In the genomic region with DNA sequence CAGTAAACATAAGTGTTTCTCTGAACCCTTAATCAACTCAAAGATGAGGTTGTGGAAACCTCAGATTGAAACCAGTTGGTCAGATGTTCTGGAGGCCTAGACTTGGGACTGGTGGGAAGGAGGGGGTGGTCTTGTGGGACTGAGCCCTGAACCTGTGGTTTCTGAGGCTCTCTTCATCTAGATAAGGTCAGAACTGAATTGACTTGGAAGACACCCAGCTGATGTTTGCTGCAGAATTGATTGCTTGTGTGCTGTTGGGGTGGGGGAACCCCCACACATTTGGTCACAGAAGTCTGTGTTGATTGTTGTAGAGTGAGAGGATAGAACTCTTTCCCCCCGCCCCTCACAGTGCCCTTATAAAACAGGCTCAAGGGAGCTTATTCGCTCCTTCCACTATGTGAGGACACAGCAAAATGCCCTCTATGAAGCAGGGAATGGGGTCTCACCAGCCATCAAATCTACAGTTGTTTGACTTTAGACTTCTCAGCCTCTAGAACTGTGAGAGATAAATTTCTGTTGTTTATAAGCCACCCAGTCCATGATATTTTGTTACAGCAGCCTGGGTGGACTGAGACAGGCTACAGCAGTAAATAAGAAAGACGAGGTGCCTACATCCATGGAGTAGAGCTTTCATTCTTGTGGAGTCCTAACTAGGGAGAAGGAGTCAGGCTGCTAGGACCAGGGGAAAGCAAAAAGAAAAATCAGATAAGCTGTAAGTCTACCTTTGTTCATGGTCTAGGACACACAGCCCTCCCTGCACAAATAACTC, we compare ENCODE assay signal across 15 cellular contexts.
A peak's percentile ranks its signal among the peaks of the same experiment; 100 is the strongest.
DNase-seq lines count a peak whose midpoint lies in the region; ATAC-seq lines count a peak whose summit lies in the region.
"Had no signal": no experiment of that assay in that cellular context is flagged by ENCODE, and none has a peak within 500 bp of the region (broad histone marks: within the 10 kb centered on the region; RNA-seq: fewer than 3 reads in every experiment).

No MANE protein-coding gene starts in this region.

- no peaks in the 10 kb centered on the region for H3K36me3 Mint-ChIP-seq in T-helper 2 cell treated with Interferon-gamma antibody and Interleukin-4, amounts not matched to agents 5 μg/mL and 100 μg/mL, for 36 hours (ENCODE audit: low read depth)

- no peak overlapping the region for H3K27ac Mint-ChIP-seq in T-helper 2 cell treated with Interferon-gamma antibody and Interleukin-4, amounts not matched to agents 5 μg/mL and 100 μg/mL, for 36 hours
- H3K27ac Mint-ChIP-seq: endodermal cell had no signal

- no peak overlapping the region for H3K4me3 Mint-ChIP-seq in T-helper 2 cell treated with Interferon-gamma antibody and Interleukin-4, amounts not matched to agents 5 μg/mL and 100 μg/mL, for 36 hours
- H3K4me3 Mint-ChIP-seq: endodermal cell had no signal

- peaks cover 31% of the 10 kb centered on the region for H3K27me3 Mint-ChIP-seq in T-helper 2 cell treated with Interferon-gamma antibody and Interleukin-4, amounts not matched to agents 5 μg/mL and 100 μg/mL, for 36 hours (ENCODE audit: low read depth)

- DNase-seq in activated CD4-positive, CD25-positive, alpha-beta regulatory T cell (lab: John Stamatoyannopoulos, UW) = no peak
- peak; percentile 76 for DNase-seq in T-helper 2 cell treated with Interferon-gamma antibody and Interleukin-4, amounts not matched to agents 5 μg/mL and 100 μg/mL, for 36 hours (ENCODE audit: low spot score)
- peak; percentile 21 to 22 for DNase-seq in stimulated activated CD4-positive, alpha-beta T cell treated with anti-CD3 and anti-CD28 coated beads, Interleukin-2, amount 100 ng/mL, for 24 hours
- DNase-seq in 8988T = no peak
- DNase-seq: endodermal cell, GF-D8, GM23248, IMR-90, NCI-H1436, NCI-H510A treated with DMSO at 0.1 percent for 48 hours, transverse colon had no signal

- peak; percentile 25 to 32 for ATAC-seq in activated CD4-positive, CD25-positive, alpha-beta regulatory T cell treated with anti-CD3 and anti-CD28 coated beads, Interleukin-2, amount 50 U/mL, for 24 hours
- peak; percentile 57 for ATAC-seq in GM21360 (IDR thresholded peaks at IDR 0.05; ENCODE audit: unreplicated experiment)
- no peak for ATAC-seq in GM21825 (IDR thresholded peaks at IDR 0.05; ENCODE audit: unreplicated experiment)
- no peak for ATAC-seq in HG03457 (IDR thresholded peaks at IDR 0.05; ENCODE audit: unreplicated experiment)

- no peaks in the 10 kb centered on the region for H3K9me3 Mint-ChIP-seq in T-helper 2 cell treated with Interferon-gamma antibody and Interleukin-4, amounts not matched to agents 5 μg/mL and 100 μg/mL, for 36 hours

- H3K4me1 Mint-ChIP-seq in T-helper 2 cell treated with Interferon-gamma antibody and Interleukin-4, amounts not matched to agents 5 μg/mL and 100 μg/mL, for 36 hours (ENCODE audit: low read depth) = peaks cover 13% of the 10 kb centered on the region

Comparison
In these comparisons a context has a peak if more than half of its experiments do, and no peak if none do; other contexts are left out.
1. ATAC-seq: peak in activated CD4-positive, CD25-positive, alpha-beta regulatory T cell treated with anti-CD3 and anti-CD28 coated beads, Interleukin-2, amount 50 U/mL, for 24 hours (2 of 2) and GM21360 (single experiment); none in GM21825 (single experiment) and HG03457 (single experiment).
2. DNase-seq: peak in T-helper 2 cell treated with Interferon-gamma antibody and Interleukin-4, amounts not matched to agents 5 μg/mL and 100 μg/mL, for 36 hours (single experiment) and stimulated activated CD4-positive, alpha-beta T cell treated with anti-CD3 and anti-CD28 coated beads, Interleukin-2, amount 100 ng/mL, for 24 hours (2 of 2); none in activated CD4-positive, CD25-positive, alpha-beta regulatory T cell (0 of 4) and 8988T (single experiment).